1 cellular context compared by ENCODE assay signal in genomic region chr3:120908030-120908802, GRCh38.
TF ChIP-seq lines count a peak whose summit lies in the region.

TSS of gene STXBP5L (plus strand) at chr3:120908205. CDS start at chr3:120909579, 1,374 bp downstream.

TF ChIP-seq in HepG2, 621 proteins besides CTCF, POLR2A, EP300 and RAD21 (continued from another document):
- TF ChIP-seq KLF16 (CRISPR knock-in tag; IDR thresholded peaks at IDR 0.05): peak in 1 of 2 experiments; percentile 67; a peak in 1 of 4 replicates
- peak; percentile 68; the same call in 1 of the 2 replicates for TF ChIP-seq REL (CRISPR knock-in tag; conservative IDR thresholded peaks at IDR 0.05)
- no peak for TF ChIP-seq ZBTB25 (CRISPR knock-in tag; IDR thresholded peaks at IDR 0.05)
- TF ChIP-seq ZNF263 (CRISPR knock-in tag; IDR thresholded peaks at IDR 0.05): peak; percentile 43; the same call in 1 of the 2 replicates
- TF ChIP-seq ZNF543 (CRISPR knock-in tag; IDR thresholded peaks at IDR 0.05): 0 out of 2 replicates have a peak, but pooled peaks have one; percentile 54
- no peak for TF ChIP-seq NFIB (CRISPR knock-in tag; IDR thresholded peaks at IDR 0.05; ENCODE audit: borderline replicate concordance)
- TF ChIP-seq ISL2 (CRISPR knock-in tag; IDR thresholded peaks at IDR 0.05): 0 out of 2 replicates have a peak, but pooled peaks have one; percentile 22
- TF ChIP-seq REPIN1 (CRISPR knock-in tag; IDR thresholded peaks at IDR 0.05; ENCODE audit: borderline replicate concordance, low read depth): peak; percentile 50; the same call in 1 of the 2 replicates
- TF ChIP-seq TFDP1 (CRISPR knock-in tag; IDR thresholded peaks at IDR 0.05; ENCODE audit: borderline replicate concordance): 0 out of 2 replicates have a peak, but pooled peaks have one; percentile 11
- peak; percentile 37; the same call in 1 of the 2 replicates for TF ChIP-seq SP5 (CRISPR knock-in tag; IDR thresholded peaks at IDR 0.05; ENCODE audit: borderline replicate concordance, low read depth)
- TF ChIP-seq ZNF558 (CRISPR knock-in tag; IDR thresholded peaks at IDR 0.05; ENCODE audit: borderline replicate concordance): peak; percentile 51; the same call in 1 of the 2 replicates
- TF ChIP-seq ZNF639 (CRISPR knock-in tag; conservative IDR thresholded peaks at IDR 0.05): no peak
- no peak; the same call in 1 of the 2 replicates for TF ChIP-seq ARID2 (CRISPR knock-in tag; IDR thresholded peaks at IDR 0.05; ENCODE audit: borderline replicate concordance)
- TF ChIP-seq NFKB2 (CRISPR knock-in tag; IDR thresholded peaks at IDR 0.05; ENCODE audit: borderline replicate concordance): peak; percentile 49; the same call in 1 of the 2 replicates
- peak; percentile 56 for TF ChIP-seq ZNF687 (CRISPR knock-in tag; IDR thresholded peaks at IDR 0.05)
- TF ChIP-seq ZNF446 (CRISPR knock-in tag; IDR thresholded peaks at IDR 0.05): peak; percentile 48; the same call in 1 of the 2 replicates
- TF ChIP-seq ZNF883 (CRISPR knock-in tag; IDR thresholded peaks at IDR 0.05; ENCODE audit: not compliant biosample characterization): peak; percentile 44
- TF ChIP-seq MTERF4 (CRISPR knock-in tag; IDR thresholded peaks at IDR 0.05): 0 out of 2 replicates have a peak, but pooled peaks have one; percentile 36
